In the genomic region with DNA sequence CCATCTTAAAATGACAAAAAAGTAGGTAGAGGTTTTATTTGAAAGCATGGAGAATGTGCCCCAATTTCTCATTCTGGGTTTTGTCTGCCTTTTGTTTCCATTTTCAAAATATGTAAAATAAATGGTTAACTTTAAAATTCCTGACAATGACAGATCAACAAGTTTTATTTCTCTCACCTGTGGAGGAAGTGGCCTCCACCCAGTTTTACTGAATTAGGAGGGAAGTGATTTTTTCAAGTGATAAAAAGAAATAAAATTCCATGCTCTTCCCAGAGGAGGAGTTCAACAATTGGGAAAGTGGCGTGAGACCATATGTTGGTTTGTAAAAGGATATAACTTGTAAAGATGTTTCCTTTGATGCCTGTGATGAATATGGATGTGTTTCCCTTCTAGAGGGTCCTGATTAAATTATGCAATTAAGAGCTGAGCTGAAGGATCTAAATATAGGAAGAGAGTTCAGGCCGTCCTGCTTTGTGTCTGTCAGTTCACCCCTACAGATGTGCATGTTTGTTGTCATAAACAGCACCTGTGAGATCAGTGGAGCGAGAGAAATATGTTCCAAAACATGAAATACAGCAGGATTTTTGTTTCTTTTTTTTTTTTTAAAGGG, we compare ENCODE assay signal across 11 cellular contexts. TPM values are rescaled to one million over a fixed set of nuclear protein-coding genes. Genes with fewer than 3 reads are reported as not detected.
DNase-seq lines count a peak whose midpoint lies in the region; ATAC-seq and TF ChIP-seq lines count a peak whose summit lies in the region.
"Had no signal": no experiment of that assay in that cellular context is flagged by ENCODE, and none has a peak within 500 bp of the region (broad histone marks: within the 10 kb centered on the region; RNA-seq: fewer than 3 reads in every experiment).

No MANE protein-coding gene starts in this region.

- intact Hi-C loops in mucosa of descending colon (cut with DNase I, micrococcal nuclease) (no loop called here), esophagus squamous epithelium (cut with DNase I) (no loop called here)

- TF ChIP-seq CTCF in mucosa of descending colon (IDR thresholded peaks at IDR 0.05) (no peak), esophagus squamous epithelium (IDR thresholded peaks at IDR 0.05) (no peak)

- H3K4me3 ChIP-seq in mucosa of descending colon = no peak overlapping the region
- no peak overlapping the region for H3K4me3 ChIP-seq in esophagus squamous epithelium

- H3K4me1 ChIP-seq in mucosa of descending colon (ENCODE audit: low read depth) (peaks cover 22% of the 10 kb centered on the region), esophagus squamous epithelium (peaks cover 0 to 60% (median 6%) of the 10 kb centered on the region in 3 donors)

- H3K27ac ChIP-seq in esophagus squamous epithelium = peak overlapping the region in 2 of 4 donors; percentile 20 to 31

- peak; percentile 66 for ATAC-seq in GM18909 (IDR thresholded peaks at IDR 0.05; ENCODE audit: poor library complexity, unreplicated experiment)
- peak; percentile 52 for ATAC-seq in GM21737 (IDR thresholded peaks at IDR 0.05; ENCODE audit: unreplicated experiment)
- peak; percentile 55 for ATAC-seq in HG03442 (IDR thresholded peaks at IDR 0.05; ENCODE audit: unreplicated experiment)
- ATAC-seq in mucosa of descending colon = peak; percentile 53
- ATAC-seq: stimulated activated memory B cell treated with anti-CD40 and anti-IgM and Interleukin-4, amounts not matched to agents 10 μg/mL and 1 μg/mL and 100 μg/mL, for 72 hours had no signal

- H3K27me3 ChIP-seq in esophagus squamous epithelium = no peaks in the 10 kb centered on the region

- TF ChIP-seq POLR2A in esophagus squamous epithelium (IDR thresholded peaks at IDR 0.05) = no peak

- WGBS in esophagus squamous epithelium, 2 donors = 60 to 74% methylated on average over 3 of the region's 3 CpGs

- H3K9me3 ChIP-seq in mucosa of descending colon (no peaks in the 10 kb centered on the region), esophagus squamous epithelium (no peaks in the 10 kb centered on the region)

- H3K36me3 ChIP-seq in mucosa of descending colon (ENCODE audit: low read depth) (no peaks in the 10 kb centered on the region), esophagus squamous epithelium (no peaks in the 10 kb centered on the region)

- DNase-seq in mucosa of descending colon (no peak), NCI-H748 (lab: John Stamatoyannopoulos, UW; ENCODE audit: unreplicated experiment) (no peak), NOMO-1 (lab: John Stamatoyannopoulos, UW; ENCODE audit: unreplicated experiment in 2 of 2) (no peak), esophagus squamous epithelium (lab: John Stamatoyannopoulos, UW) (no peak)
- DNase-seq in activated T-cell treated with anti-CD3 and anti-CD28 coated beads, Interleukin-2, amount 50 U/mL, for 1 hour = no peak
- DNase-seq: COR-L47, NCI-H1105 had no signal

RNA-seq across cellular contexts. Expression of a gene that starts 19.5 kb away (rescaled TPM):
- total RNA-seq in mucosa of descending colon (10 to 100 TPM; 34.9 to 47.4 (median 39.3) TPM), esophagus squamous epithelium (10 to 100 TPM; 17.2 to 38.1 (median 26.8) TPM)
